Comparison of ENCODE assay signal across 23 cellular contexts in the genomic region with DNA sequence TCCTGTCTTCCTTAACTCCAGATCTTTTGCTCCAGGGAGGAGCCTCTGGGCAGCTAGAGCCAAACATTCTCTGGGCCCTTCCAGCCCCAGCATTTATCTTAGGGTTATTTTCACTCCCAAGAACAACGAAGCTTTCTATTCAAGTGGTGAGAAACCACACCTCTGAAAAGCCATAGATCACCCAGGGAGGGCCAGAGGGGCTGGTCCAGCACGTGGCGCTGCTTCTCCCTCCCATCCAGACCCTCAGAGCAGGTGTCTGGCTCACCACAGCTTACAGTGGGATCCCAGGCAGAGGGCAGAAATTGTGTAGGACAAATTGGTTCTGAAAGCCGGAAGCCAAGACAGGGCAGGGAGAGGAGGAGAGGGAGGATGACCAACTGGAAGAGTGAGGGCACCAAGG.
"Had no signal": no experiment of that assay in that cellular context is flagged by ENCODE, and none has a peak within 500 bp of the region (broad histone marks: within the 10 kb centered on the region; RNA-seq: fewer than 3 reads in every experiment).

No MANE protein-coding gene starts in this region.

- H3K9me3 ChIP-seq: MG63 had no signal

- ATAC-seq: HepG2, SK-N-SH treated with all-trans-retinoic acid at 6 μM for 48 hours had no signal

- H3K36me3 ChIP-seq: MG63 had no signal

- DNase-seq: IMR-90, Karpas-422, KG1, MG63, NCI-H1092, NCI-H1105 treated with DMSO at 0.1 percent for 48 hours, NCI-H1417 treated with DMSO at 0.1 percent for 48 hours, NCI-H146, NCI-H1694 treated with DMSO at 0.1 percent for 48 hours, NCI-H2029, NCI-H2081 treated with DMSO at 0.1 percent for 48 hours, NCI-H2171, NCI-H226, NCI-H446, NCI-H510A, NCI-H524 treated with DMSO at 0.1 percent for 48 hours, NCI-H69, NCI-H774, Right ventricle myocardium superior, RPMI8226, SIG-M5 had no signal

- H3K27me3 ChIP-seq: MG63 had no signal

- H3K4me3 ChIP-seq: MG63 had no signal
